27 cellular contexts compared by ENCODE assay signal in genomic region chr7:43143918-43144589, GRCh38. TPM values are rescaled to one million over a fixed set of nuclear protein-coding genes. Genes with fewer than 3 reads are reported as not detected.
"Had no signal": no experiment of that assay in that cellular context is flagged by ENCODE, and none has a peak within 500 bp of the region (broad histone marks: within the 10 kb centered on the region; RNA-seq: fewer than 3 reads in every experiment).

No MANE protein-coding gene starts in this region.

- H3K36me3 ChIP-seq: pancreas, prostate gland, sigmoid colon, thoracic aorta, vagina had no signal

- H3K27ac ChIP-seq: pancreas, prostate gland, sigmoid colon, thoracic aorta, vagina, VCaP had no signal

- DNase-seq: activated CD4-positive, alpha-beta T cell treated with anti-CD3 and anti-CD28 coated beads for 4 hours; activated CD4-positive, alpha-beta T cell treated with anti-CD3 and anti-CD28 coated beads, Interleukin-2, amount 50 U/mL, for 4 hours; activated naive CD4-positive, alpha-beta T cell; activated T-cell treated with anti-CD3 and anti-CD28 coated beads for 4 hours; activated T-cell treated with anti-CD3 and anti-CD28 coated beads, Interleukin-2, amount 50 U/mL, for 72 hours; effector CD8-positive, alpha-beta T cell; erythroblast; head of caudate nucleus; hippocampal formation; kidney; naive thymus-derived CD8-positive, alpha-beta T cell; nucleus accumbens; pancreas; retina; sigmoid colon; small intestine; stimulated activated CD4-positive, alpha-beta T cell treated with anti-CD3 and anti-CD28 coated beads, Interleukin-4, amount 100 ng/mL, for 24 hours; trophoblast cell had no signal

- H3K4me1 ChIP-seq: pancreas, prostate gland, sigmoid colon, vagina had no signal

- ATAC-seq: activated naive CD4-positive, alpha-beta T cell treated with anti-CD3 and anti-CD28 coated beads, Interleukin-2, amount 50 U/mL, for 72 hours; activated T-cell treated with anti-CD3 and anti-CD28 coated beads, Interleukin-2, amount 50 U/mL, for 72 hours; naive thymus-derived CD8-positive, alpha-beta T cell; pancreas; stimulated activated effector memory CD8-positive, alpha-beta T cell treated with anti-CD3 and anti-CD28 coated beads, Interleukin-12 subunit alpha, Interleukin-12 subunit beta, amount 100 ng/mL, for 72 hours had no signal

- H3K4me3 ChIP-seq: pancreas, prostate gland, sigmoid colon, thoracic aorta, vagina had no signal

- FAIRE-seq: colon, kidney, pancreas, small intestine, TTC549 had no signal

- H3K9me3 ChIP-seq: pancreas, prostate gland, sigmoid colon, thoracic aorta, vagina had no signal

- H3K27me3 ChIP-seq: pancreas, sigmoid colon, vagina had no signal

RNA-seq across cellular contexts. Expression of gene HECW1, which starts 31.6 kb away (rescaled TPM):
- total RNA-seq: activated naive CD4-positive, alpha-beta T cell treated with anti-CD3 and anti-CD28 coated beads, Interleukin-2, amount 50 U/mL, for 72 hours; activated T-cell treated with anti-CD3 and anti-CD28 coated beads, Interleukin-2, amount 50 U/mL, for 72 hours; dermis microvascular lymphatic vessel endothelial cell; naive thymus-derived CD8-positive, alpha-beta T cell had no signal
- polyA plus RNA-seq: naive thymus-derived CD8-positive, alpha-beta T cell had no signal
